8 cellular contexts compared by ENCODE assay signal in the genomic region with DNA sequence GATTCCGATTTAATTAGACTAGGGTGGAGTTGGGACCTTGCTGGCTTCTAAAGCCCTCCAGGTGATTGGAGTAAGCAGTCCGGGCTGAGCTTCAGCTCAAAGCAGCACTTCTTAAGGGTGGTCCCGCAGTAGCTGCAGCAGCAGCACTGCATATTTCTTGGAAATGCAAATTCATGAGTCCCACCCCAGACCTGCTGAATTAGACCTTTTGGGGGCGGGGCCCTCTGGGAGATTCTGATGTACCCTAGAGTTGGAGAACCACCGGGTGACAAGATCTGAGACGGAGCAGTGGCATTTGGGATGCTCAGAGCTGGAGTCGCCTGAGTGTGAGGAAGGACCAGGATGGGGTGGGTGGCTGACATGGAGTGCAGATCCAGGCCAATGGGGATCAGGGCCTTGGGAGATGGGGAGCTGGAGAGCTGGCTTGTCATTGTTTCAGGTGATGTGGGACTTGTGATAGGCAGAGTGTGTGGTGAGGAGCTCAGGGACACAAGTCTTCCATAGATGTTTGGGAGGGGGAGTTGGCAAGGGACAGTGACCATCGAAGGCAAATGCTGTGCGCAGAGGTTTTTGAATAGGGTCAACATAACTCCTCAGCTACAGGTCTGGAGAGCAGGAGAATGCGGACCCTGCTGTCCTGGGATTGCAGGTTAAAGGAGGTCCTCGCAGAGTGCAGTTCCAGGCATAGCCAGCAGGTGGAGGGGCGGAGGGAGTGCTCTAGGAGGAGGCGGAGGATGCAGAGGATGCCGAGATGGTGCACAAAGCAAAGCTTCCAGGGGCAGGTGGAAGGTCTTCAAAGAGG.
DNase-seq lines count a peak whose midpoint lies in the region; ATAC-seq, FAIRE-seq and TF ChIP-seq lines count a peak whose summit lies in the region.

No MANE protein-coding gene starts in this region.

- TF ChIP-seq CTCF in brain microvascular endothelial cell (IDR thresholded peaks at IDR 0.05; ENCODE audit: low read depth, low read length, missing control alignments) (peak; percentile 97), keratinocyte (optimal IDR thresholded peaks at IDR 0.05 in 1 of 3, IDR thresholded peaks at IDR 0.05 in 1 of 3, conservative IDR thresholded peaks at IDR 0.05 in 1 of 3; ENCODE audit: extremely low read depth in 1 of 3, insufficient read depth in 2 of 3, low read length in 3 of 3) (peak; percentile 88 to 95 (median 90))

- no peak overlapping the region for H3K9ac ChIP-seq in Karpas-422 (ENCODE audit: low read length)
- no peak overlapping the region for H3K9ac ChIP-seq in keratinocyte (ENCODE audit: control insufficient read depth, extremely low read depth, insufficient read depth, low read length)

- H3K4me3 ChIP-seq in Karpas-422 (ENCODE audit: low read length) (no peak overlapping the region), brain microvascular endothelial cell (ENCODE audit: low read depth, low read length) (no peak overlapping the region), keratinocyte (ENCODE audit: control insufficient read depth in 2 of 3, extremely low read depth in 1 of 3, insufficient read depth in 2 of 3, low read depth in 1 of 3, low read length in 3 of 3) (no peak overlapping the region)

- H3K36me3 ChIP-seq in Karpas-422 (ENCODE audit: insufficient read depth, low read length), result no peaks in the 10 kb centered on the region
- no peaks in the 10 kb centered on the region for H3K36me3 ChIP-seq in brain microvascular endothelial cell (replicated peaks)
- H3K36me3 ChIP-seq in keratinocyte (ENCODE audit: control insufficient read depth in 2 of 2, extremely low read depth in 1 of 2, insufficient read depth in 2 of 2, low read length in 2 of 2), result no peaks in the 10 kb centered on the region

- no peaks in the 10 kb centered on the region for H3K79me2 ChIP-seq in Karpas-422 (ENCODE audit: low read length)
- no peaks in the 10 kb centered on the region for H3K79me2 ChIP-seq in keratinocyte (ENCODE audit: control insufficient read depth, insufficient read depth, low read length)

- DNase-seq in DMS 273 (lab: John Stamatoyannopoulos, UW; ENCODE audit: unreplicated experiment) (peak; percentile 86), Karpas-422 (peak; percentile 90), brain microvascular endothelial cell (peak; percentile 36), keratinocyte (ENCODE audit: low read depth, low spot score) (no peak), GF-D8 (lab: John Stamatoyannopoulos, UW) (no peak)
- peak; percentile 21 for DNase-seq in T-helper 2 cell treated with Interferon-gamma antibody and Interleukin-4, amounts not matched to agents 5 μg/mL and 100 μg/mL, for 36 hours (ENCODE audit: low spot score)
- DNase-seq in stimulated activated CD4-positive, alpha-beta T cell treated with anti-CD3 and anti-CD28 coated beads, TNF-alpha, amount 100 ng/mL, for 1 hour (ENCODE audit: low read depth in 3 of 3, low spot score in 1 of 3), result peak in 2 of 3 donors; percentile 9 to 46

- H3K9me3 ChIP-seq in Karpas-422 (ENCODE audit: low read length), result no peaks in the 10 kb centered on the region
- H3K9me3 ChIP-seq in keratinocyte (ENCODE audit: control insufficient read depth, low read depth, low read length), result no peaks in the 10 kb centered on the region

- in situ Hi-C loops in brain microvascular endothelial cell (cut with HindIII; ENCODE audit: low pct_ligation_motif_present, low sequenced_read_pairs), result no loop called here

- H3K4me2 ChIP-seq in Karpas-422 (ENCODE audit: low read depth, low read length, poor library complexity, severe bottlenecking) (no peak overlapping the region), keratinocyte (ENCODE audit: control insufficient read depth, extremely low read depth, insufficient read depth, low read depth, low read length) (no peak overlapping the region)

- no peaks in the 10 kb centered on the region for H3K4me1 ChIP-seq in Karpas-422 (ENCODE audit: low read length)
- H3K4me1 ChIP-seq in keratinocyte (ENCODE audit: control insufficient read depth, extremely low read depth, insufficient read depth, low read length), result peaks cover 8% of the 10 kb centered on the region

- no peaks in the 10 kb centered on the region for H3K9me1 ChIP-seq in keratinocyte (ENCODE audit: control insufficient read depth, extremely low read depth, insufficient read depth, low read length)

- H3K27me3 Mint-ChIP-seq in T-helper 2 cell treated with Interferon-gamma antibody and Interleukin-4, amounts not matched to agents 5 μg/mL and 100 μg/mL, for 36 hours (ENCODE audit: low read depth), result no peaks in the 10 kb centered on the region

- H3K27ac Mint-ChIP-seq in T-helper 2 cell treated with Interferon-gamma antibody and Interleukin-4, amounts not matched to agents 5 μg/mL and 100 μg/mL, for 36 hours, result no peak overlapping the region

- no peak overlapping the region for H3K27ac ChIP-seq in Karpas-422 (ENCODE audit: low read length)
- no peak overlapping the region for H3K27ac ChIP-seq in brain microvascular endothelial cell
- H3K27ac ChIP-seq in keratinocyte (ENCODE audit: control insufficient read depth, insufficient read depth, low read length), result no peak overlapping the region

- no peak overlapping the region for H3K4me3 Mint-ChIP-seq in T-helper 2 cell treated with Interferon-gamma antibody and Interleukin-4, amounts not matched to agents 5 μg/mL and 100 μg/mL, for 36 hours

- no peaks in the 10 kb centered on the region for H3K9me2 ChIP-seq in Karpas-422 (replicated peaks; ENCODE audit: insufficient read depth, low read length)

- dilution Hi-C loops in keratinocyte (cut with MboI; ENCODE audit: extremely low pct_ligation_motif_present, low sequenced_read_pairs), result no loop called here

- H3K36me3 Mint-ChIP-seq in T-helper 2 cell treated with Interferon-gamma antibody and Interleukin-4, amounts not matched to agents 5 μg/mL and 100 μg/mL, for 36 hours (ENCODE audit: low read depth), result no peaks in the 10 kb centered on the region

- H3K27me3 ChIP-seq in Karpas-422 (ENCODE audit: low read length) (no peaks in the 10 kb centered on the region), brain microvascular endothelial cell (replicated peaks) (no peaks in the 10 kb centered on the region), keratinocyte (ENCODE audit: control insufficient read depth, extremely low read depth, insufficient read depth, low read length) (peaks cover 17% of the 10 kb centered on the region)

- peak; percentile 83 for ATAC-seq in GM21367 (IDR thresholded peaks at IDR 0.05; ENCODE audit: unreplicated experiment)

- H3K9me3 Mint-ChIP-seq in T-helper 2 cell treated with Interferon-gamma antibody and Interleukin-4, amounts not matched to agents 5 μg/mL and 100 μg/mL, for 36 hours, result no peaks in the 10 kb centered on the region

- no peaks in the 10 kb centered on the region for H3K4me1 Mint-ChIP-seq in T-helper 2 cell treated with Interferon-gamma antibody and Interleukin-4, amounts not matched to agents 5 μg/mL and 100 μg/mL, for 36 hours (ENCODE audit: low read depth)

- no peaks in the 10 kb centered on the region for H4K20me1 ChIP-seq in Karpas-422 (ENCODE audit: insufficient read depth, low read depth, low read length)
- H4K20me1 ChIP-seq in keratinocyte (ENCODE audit: control insufficient read depth, extremely low read depth, insufficient read depth, low read length), result peaks cover 3% of the 10 kb centered on the region

- H2AFZ ChIP-seq in Karpas-422 (ENCODE audit: low read length) (no peak overlapping the region), keratinocyte (ENCODE audit: control insufficient read depth, low read length) (no peak overlapping the region)

- FAIRE-seq in keratinocyte (lab: Jason Lieb, UNC), result no peak

Comparison
In these comparisons a context has a peak if more than half of its experiments do, and no peak if none do; other contexts are left out.
1. DNase-seq: peak in DMS 273 (single experiment), Karpas-422 (single experiment), T-helper 2 cell treated with Interferon-gamma antibody and Interleukin-4, amounts not matched to agents 5 μg/mL and 100 μg/mL, for 36 hours (single experiment), brain microvascular endothelial cell (single experiment) and stimulated activated CD4-positive, alpha-beta T cell treated with anti-CD3 and anti-CD28 coated beads, TNF-alpha, amount 100 ng/mL, for 1 hour (2 of 3); none in keratinocyte (single experiment) and GF-D8 (single experiment).